21 cellular contexts compared by ENCODE assay signal in the genomic region with DNA sequence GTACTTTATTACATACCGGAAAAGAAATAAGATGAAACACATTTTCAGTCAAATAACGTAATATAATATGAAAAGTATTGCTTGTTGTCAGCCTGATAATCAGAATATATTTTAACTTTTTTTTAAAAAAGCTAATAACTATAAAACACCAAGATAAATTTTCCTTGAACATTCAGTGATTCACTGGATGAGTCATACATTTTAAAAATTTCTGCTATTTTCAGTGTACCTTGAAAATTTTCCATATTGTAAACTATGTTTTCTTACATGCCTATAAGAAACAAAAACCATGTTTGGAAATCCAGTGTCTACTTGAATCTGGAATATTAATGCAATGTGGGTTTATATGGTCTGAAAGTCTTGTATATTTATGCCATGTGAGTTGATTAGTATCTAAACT. TPM values are rescaled to one million over a fixed set of nuclear protein-coding genes. Genes with fewer than 3 reads are reported as not detected.
"Had no signal": no experiment of that assay in that cellular context is flagged by ENCODE, and none has a peak within 500 bp of the region (broad histone marks: within the 10 kb centered on the region; RNA-seq: fewer than 3 reads in every experiment).

No MANE protein-coding gene starts in this region.

- H3K27me3 ChIP-seq: sigmoid colon, upper lobe of left lung had no signal

- H3K4me1 ChIP-seq: upper lobe of left lung had no signal

- H3K36me3 ChIP-seq: neutrophil, sigmoid colon, spleen, thoracic aorta, upper lobe of left lung had no signal

- DNase-seq: activated CD4-positive, alpha-beta memory T cell treated with anti-CD3 and anti-CD28 coated beads for 36 hours; activated naive CD4-positive, alpha-beta T cell; activated naive CD8-positive, alpha-beta T cell treated with anti-CD3 and anti-CD28 coated beads for 36 hours; activated T-cell treated with anti-CD3 and anti-CD28 coated beads for 4 hours; central memory CD4-positive, alpha-beta T cell; effector CD4-positive, alpha-beta T cell; kidney; posterior cingulate gyrus; sigmoid colon; spleen; stimulated activated CD4-positive, alpha-beta T cell treated with anti-CD3 and anti-CD28 coated beads, Interleukin-4, amount 100 ng/mL, for 4 hours; SW 1271; T-helper 2 cell; upper lobe of left lung had no signal

- H3K9me3 ChIP-seq: neutrophil, sigmoid colon, spleen, thoracic aorta, upper lobe of left lung had no signal

- H3K4me3 ChIP-seq: lung, sigmoid colon, spleen, thoracic aorta, upper lobe of left lung had no signal

- FAIRE-seq: kidney had no signal

- ATAC-seq: esophagus mucosa; left lobe of liver; natural killer cell treated with Interleukin-12 subunit alpha and Interleukin-12 subunit beta and Interleukin-15 and Interleukin-18, amount 100 ng/mL, for 72 hours; stimulated activated memory B cell treated with anti-CD40 and anti-IgM and Interleukin-4, amounts not matched to agents 10 μg/mL and 1 μg/mL and 100 μg/mL, for 72 hours had no signal

- H3K27ac ChIP-seq: neutrophil, sigmoid colon, spleen, thoracic aorta, upper lobe of left lung had no signal

RNA-seq across cellular contexts. Expression of a gene that starts 36.3 kb away (rescaled TPM):
- total RNA-seq: activated CD4-positive, alpha-beta memory T cell treated with anti-CD3 and anti-CD28 coated beads for 36 hours; activated naive CD8-positive, alpha-beta T cell treated with anti-CD3 and anti-CD28 coated beads for 36 hours had no signal
